Comparison of ENCODE assay signal across 23 cellular contexts in the genomic region with DNA sequence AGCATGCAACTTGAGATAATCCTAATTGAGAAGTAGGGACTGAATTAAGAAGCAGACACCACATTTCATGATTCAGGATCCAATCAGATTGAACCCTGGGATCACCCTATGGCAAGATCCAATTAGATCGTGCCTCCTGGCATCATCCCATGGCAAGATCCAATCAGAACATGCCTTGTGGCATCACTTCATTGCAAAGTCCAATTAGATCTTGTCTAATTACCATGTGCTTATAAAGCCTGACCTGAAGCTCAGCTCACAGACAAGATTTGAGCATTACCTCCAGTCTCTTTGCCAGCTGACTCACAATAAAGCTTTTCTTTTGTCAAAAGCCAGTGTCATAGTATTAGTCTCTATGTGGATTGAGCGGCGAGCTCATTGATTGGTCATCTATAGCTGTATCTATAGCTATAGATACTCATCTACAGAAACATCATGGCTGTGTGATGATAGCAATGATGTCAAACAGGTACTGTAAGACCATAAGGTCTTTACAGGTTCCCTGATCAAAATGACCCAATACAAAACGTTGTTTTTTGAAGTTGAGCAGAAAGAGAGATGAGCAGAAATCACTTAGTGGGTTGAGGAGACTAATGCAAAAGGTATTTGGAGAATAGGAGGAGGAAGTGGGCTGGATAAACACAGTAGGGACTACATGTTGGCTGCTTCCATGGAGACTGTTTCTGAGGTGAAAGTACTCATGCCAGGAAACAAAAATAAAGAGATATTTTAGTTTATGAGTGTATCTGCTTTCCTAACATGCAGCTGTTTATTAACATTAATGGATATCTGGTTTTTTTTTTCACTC.
A peak's percentile ranks its signal among the peaks of the same experiment; 100 is the strongest.
DNase-seq lines count a peak whose midpoint lies in the region; TF ChIP-seq lines count a peak whose summit lies in the region.
"Had no signal": no experiment of that assay in that cellular context is flagged by ENCODE, and none has a peak within 500 bp of the region (broad histone marks: within the 10 kb centered on the region; RNA-seq: fewer than 3 reads in every experiment).

No MANE protein-coding gene starts in this region.

- no peak overlapping the region for H3K4me3 ChIP-seq in BJ (ENCODE audit: low read depth, low read length)
- no peak overlapping the region for H3K4me3 ChIP-seq in MG63
- H3K4me3 ChIP-seq in epithelial cell of esophagus (ENCODE audit: low read length): no peak overlapping the region
- H3K4me3 ChIP-seq: colonic mucosa, esophagus squamous epithelium, SK-N-MC had no signal

- peaks cover 0 to 2% (median 0%) of the 10 kb centered on the region in 6 donors for H3K9me3 Mint-ChIP-seq in immature natural killer cell

- H3K36me3 ChIP-seq in BJ (ENCODE audit: control insufficient read depth, insufficient read depth, low read length) (no peaks in the 10 kb centered on the region), MG63 (no peaks in the 10 kb centered on the region)
- H3K36me3 ChIP-seq: brain microvascular endothelial cell, colonic mucosa, esophagus squamous epithelium had no signal

- H3K27me3 Mint-ChIP-seq in immature natural killer cell (ENCODE audit: low read depth in 3 of 3): peaks cover 0 to 4% (median 0%) of the 10 kb centered on the region in 3 donors

- CTCF ChIA-PET in BJ (lab: Yijun Ruan, JAX): no interaction called here

- H3K4me3 Mint-ChIP-seq in immature natural killer cell: no peak overlapping the region
- H3K4me3 Mint-ChIP-seq: activated CD4-positive, alpha-beta T cell treated with anti-CD3 and anti-CD28 coated beads for 36 hours; activated T-cell treated with anti-CD3 and anti-CD28 coated beads, Interleukin-2, amount 50 U/mL, for 4 hours; CD4-positive, CD25-positive, alpha-beta regulatory T cell; effector memory CD8-positive, alpha-beta T cell; memory B cell; naive thymus-derived CD4-positive, alpha-beta T cell; stimulated activated memory B cell treated with anti-CD40 and anti-IgM and Interleukin-4, amounts not matched to agents 10 μg/mL and 1 μg/mL and 100 μg/mL, for 72 hours; T-helper 1 cell treated with Interleukin-12 subunit alpha and Interleukin-12 subunit beta and Interleukin-4 antibody, amounts not matched to agents 30 μg/mL and 1 μg/mL, for 36 hours had no signal

- H3K9me3 ChIP-seq in MG63: 0 out of 2 replicates have a peak, but pooled peaks cover 2% of the 10 kb centered on the region
- H3K9me3 ChIP-seq: colonic mucosa, esophagus squamous epithelium had no signal

- H3K4me1 Mint-ChIP-seq in immature natural killer cell: no peaks in the 10 kb centered on the region
- H3K4me1 Mint-ChIP-seq: CD4-positive, CD25-positive, alpha-beta regulatory T cell had no signal

- no peak overlapping the region for H3K27ac Mint-ChIP-seq in immature natural killer cell
- H3K27ac Mint-ChIP-seq: activated CD4-positive, alpha-beta T cell treated with anti-CD3 and anti-CD28 coated beads for 36 hours; CD4-positive, CD25-positive, alpha-beta regulatory T cell; effector memory CD8-positive, alpha-beta T cell; memory B cell; naive thymus-derived CD4-positive, alpha-beta T cell; stimulated activated memory B cell treated with anti-CD40 and anti-IgM and Interleukin-4, amounts not matched to agents 10 μg/mL and 1 μg/mL and 100 μg/mL, for 72 hours; T-helper 1 cell treated with Interleukin-12 subunit alpha and Interleukin-12 subunit beta and Interleukin-4 antibody, amounts not matched to agents 30 μg/mL and 1 μg/mL, for 36 hours had no signal

- no peaks in the 10 kb centered on the region for H3K36me3 Mint-ChIP-seq in immature natural killer cell
- H3K36me3 Mint-ChIP-seq: CD4-positive, CD25-positive, alpha-beta regulatory T cell; stimulated activated memory B cell treated with anti-CD40 and anti-IgM and Interleukin-4, amounts not matched to agents 10 μg/mL and 1 μg/mL and 100 μg/mL, for 72 hours had no signal

- POLR2A ChIA-PET in BJ (lab: Charles Lee): no interaction called here

- H3K27me3 ChIP-seq in BJ (ENCODE audit: control insufficient read depth, insufficient read depth, low read length) (no peaks in the 10 kb centered on the region), MG63 (no peaks in the 10 kb centered on the region)
- H3K27me3 ChIP-seq: brain microvascular endothelial cell, colonic mucosa, esophagus squamous epithelium had no signal

- TF ChIP-seq CTCF in BJ (IDR thresholded peaks at IDR 0.05; ENCODE audit: insufficient read depth, low read depth, low read length): no peak
- no peak for TF ChIP-seq CTCF in epithelial cell of esophagus (IDR thresholded peaks at IDR 0.05; ENCODE audit: insufficient read depth, low read depth, low read length, missing control alignments)

- DNase-seq in BJ (ENCODE audit: low read depth) (peak; percentile 69), MG63 (peak; percentile 32), epithelial cell of esophagus (ENCODE audit: low read depth) (peak; percentile 65), myocyte (ENCODE audit: low read depth) (peak; percentile 70), immature natural killer cell (no peak), NOMO-1 treated with dmso at 0.1 percent for 144 hours (lab: John Stamatoyannopoulos, UW; ENCODE audit: unreplicated experiment) (no peak), OCI-M2 (lab: John Stamatoyannopoulos, UW; ENCODE audit: unreplicated experiment) (no peak)
- DNase-seq: activated CD4-positive, alpha-beta T cell treated with anti-CD3 and anti-CD28 coated beads for 36 hours; activated T-cell treated with anti-CD3 and anti-CD28 coated beads, Interleukin-2, amount 50 U/mL, for 4 hours; brain microvascular endothelial cell; CD4-positive, CD25-positive, alpha-beta regulatory T cell; colonic mucosa; effector memory CD8-positive, alpha-beta T cell; esophagus squamous epithelium; left cardiac atrium; naive thymus-derived CD4-positive, alpha-beta T cell; NCI-H1694; NCI-H524; stimulated activated CD4-positive, alpha-beta T cell treated with anti-CD3 and anti-CD28 coated beads, Interleukin-2, amount 100 ng/mL, for 48 hours had no signal

Comparison
In these comparisons a context has a peak if more than half of its experiments do, and no peak if none do; other contexts are left out.
1. DNase-seq: peak in BJ (single experiment), MG63 (single experiment), epithelial cell of esophagus (single experiment) and myocyte (single experiment); none in immature natural killer cell (0 of 3), NOMO-1 treated with dmso at 0.1 percent for 144 hours (single experiment) and OCI-M2 (single experiment).